8 cellular contexts compared by ENCODE assay signal in the genomic region with DNA sequence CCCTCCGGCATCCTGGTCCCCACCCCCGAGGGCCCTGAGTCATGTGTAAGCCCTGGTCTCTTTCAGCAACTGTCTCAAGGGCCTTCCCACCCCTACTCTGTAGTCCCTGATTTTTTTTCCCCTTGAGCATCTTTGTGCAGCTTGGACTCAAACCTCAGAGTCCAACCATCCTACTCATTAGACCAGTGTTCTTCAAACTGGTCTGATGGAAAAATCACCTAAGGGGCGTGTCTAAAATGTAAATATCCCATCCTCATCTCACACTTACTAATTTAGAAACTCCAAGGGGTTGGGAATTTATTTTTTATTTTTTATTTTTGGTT. TPM values are rescaled to one million over a fixed set of nuclear protein-coding genes. Genes with fewer than 3 reads are reported as not detected.
DNase-seq lines count a peak whose midpoint lies in the region; ATAC-seq and TF ChIP-seq lines count a peak whose summit lies in the region.

No MANE protein-coding gene starts in this region.

- H3K27me3 ChIP-seq in endocrine pancreas (ENCODE audit: control insufficient read depth, insufficient read depth, low read length) (no peaks in the 10 kb centered on the region), parathyroid adenoma (ENCODE audit: control insufficient read depth, insufficient read depth, low read length) (no peaks in the 10 kb centered on the region)

- H4K20me1 ChIP-seq in OCI-LY7 (ENCODE audit: insufficient read depth, low read length): no peaks in the 10 kb centered on the region

- peaks cover 31% of the 10 kb centered on the region for H3K4me1 ChIP-seq in OCI-LY7 (ENCODE audit: insufficient read depth, low read length, poor library complexity, severe bottlenecking)
- no peaks in the 10 kb centered on the region for H3K4me1 ChIP-seq in endocrine pancreas (ENCODE audit: control insufficient read depth, insufficient read depth, low read length)
- H3K4me1 ChIP-seq in parathyroid adenoma: peaks cover 13% of the 10 kb centered on the region

- peak overlapping the region; percentile 64 for H2AFZ ChIP-seq in OCI-LY7 (ENCODE audit: low read length)
- H2AFZ ChIP-seq in parathyroid adenoma: peak overlapping the region; percentile 78

- H3K9me3 ChIP-seq in OCI-LY7 (ENCODE audit: low read length): no peaks in the 10 kb centered on the region
- H3K9me3 ChIP-seq in endocrine pancreas (ENCODE audit: control insufficient read depth, low read length): no peaks in the 10 kb centered on the region
- H3K9me3 ChIP-seq in parathyroid adenoma (ENCODE audit: control insufficient read depth, low read length): no peaks in the 10 kb centered on the region

- intact Hi-C loops in OCI-LY7 (cut with micrococcal nuclease; ENCODE audit: unreplicated experiment): loop anchor here (2.0 to 10.0 kb wide), 5 partner anchors 51 to 276 kb away; a partner anchor contains a TSS

- no peaks in the 10 kb centered on the region for H3K9me2 ChIP-seq in OCI-LY7 (ENCODE audit: insufficient read depth, low read length)

- DNase-seq in OCI-LY7 (ENCODE audit: low spot score) (no peak), cortex of kidney (lab: John Stamatoyannopoulos, UW) (no peak), NCI-H69 (lab: John Stamatoyannopoulos, UW) (no peak), D341Med (ENCODE audit: low spot score) (no peak), NCI-H1436 (lab: John Stamatoyannopoulos, UW) (no peak)

- H3K4me2 ChIP-seq in OCI-LY7 (ENCODE audit: low read length) (peak overlapping the region; percentile 88), parathyroid adenoma (ENCODE audit: low read length) (peak overlapping the region; percentile 97)

- POLR2A ChIA-PET in OCI-LY7 (lab: Charles Lee): no interaction called here

- ATAC-seq in GM18870 (IDR thresholded peaks at IDR 0.05; ENCODE audit: unreplicated experiment): peak; percentile 8

- H3K4me3 ChIP-seq in OCI-LY7 (ENCODE audit: low read depth, low read length, poor library complexity, severe bottlenecking) (peak overlapping the region; percentile 76), endocrine pancreas (ENCODE audit: control insufficient read depth, insufficient read depth, low read length) (peak overlapping the region; percentile 52), parathyroid adenoma (ENCODE audit: low read depth, low read length) (peak overlapping the region; percentile 81)

- H3K36me3 ChIP-seq in OCI-LY7 (ENCODE audit: insufficient read depth, low read length) (peaks cover 14% of the 10 kb centered on the region), endocrine pancreas (ENCODE audit: control insufficient read depth, insufficient read depth, low read length) (peaks cover 3% of the 10 kb centered on the region), parathyroid adenoma (ENCODE audit: control insufficient read depth, insufficient read depth, low read length) (no peaks in the 10 kb centered on the region)

- BruUV-seq in OCI-LY7 (replicated peaks; lab: Mats Ljungman, UMichigan): TSS peak; percentile 78

- CTCF ChIA-PET in OCI-LY7 (lab: Charles Lee; ENCODE audit: unreplicated experiment): no interaction called here

- H3K79me2 ChIP-seq in OCI-LY7 (ENCODE audit: insufficient read depth, low read depth, low read length): peaks cover 12% of the 10 kb centered on the region
- peaks cover 35% of the 10 kb centered on the region for H3K79me2 ChIP-seq in parathyroid adenoma

- no peak for TF ChIP-seq CTCF in OCI-LY7 (conservative IDR thresholded peaks at IDR 0.05; ENCODE audit: low read length)
- no peak for TF ChIP-seq CTCF in parathyroid adenoma (IDR thresholded peaks at IDR 0.05)

- H3K27ac ChIP-seq in OCI-LY7 (ENCODE audit: low read depth, low read length, poor library complexity, severe bottlenecking): peak overlapping the region; percentile 67
- peak overlapping the region; percentile 83 for H3K27ac ChIP-seq in parathyroid adenoma

- H3K9ac ChIP-seq in endocrine pancreas (ENCODE audit: control insufficient read depth, insufficient read depth, low read length) (peak overlapping the region; percentile 95), parathyroid adenoma (peak overlapping the region; percentile 8)

RNA-seq across cellular contexts. Expression of a gene that starts 0.6 kb away (rescaled TPM):
- 10.7 and 20.6 TPM in 2 replicates for total RNA-seq in OCI-LY7 (2014; rRNA removed; shearing (Covaris generic))
- 41.4 and 46.1 TPM in 2 replicates for total RNA-seq in OCI-LY7 (2022)

RNA-seq across cellular contexts. Expression of a gene that starts 4.7 kb away (rescaled TPM):
- total RNA-seq in OCI-LY7 (2014; rRNA removed; shearing (Covaris generic)): 26.6 and 35.4 TPM in 2 replicates
- 67.9 and 68.0 TPM in 2 replicates for total RNA-seq in OCI-LY7 (2022)

RNA-seq across cellular contexts. Expression of a gene that starts 52.3 kb away (rescaled TPM):
- total RNA-seq in OCI-LY7 (2014; rRNA removed; shearing (Covaris generic)): 26.4 and 41.5 TPM in 2 replicates
- total RNA-seq in OCI-LY7 (2022): 31.4 and 36.3 TPM in 2 replicates

RNA-seq across cellular contexts. Expression of a gene that starts 56.4 kb away (rescaled TPM):
- 27.2 and 41.9 TPM in 2 replicates for total RNA-seq in OCI-LY7 (2014; rRNA removed; shearing (Covaris generic))
- total RNA-seq in OCI-LY7 (2022): 22.5 and 26.5 TPM in 2 replicates
